ENCODE assay signal across 1 cellular context in the genomic region with DNA sequence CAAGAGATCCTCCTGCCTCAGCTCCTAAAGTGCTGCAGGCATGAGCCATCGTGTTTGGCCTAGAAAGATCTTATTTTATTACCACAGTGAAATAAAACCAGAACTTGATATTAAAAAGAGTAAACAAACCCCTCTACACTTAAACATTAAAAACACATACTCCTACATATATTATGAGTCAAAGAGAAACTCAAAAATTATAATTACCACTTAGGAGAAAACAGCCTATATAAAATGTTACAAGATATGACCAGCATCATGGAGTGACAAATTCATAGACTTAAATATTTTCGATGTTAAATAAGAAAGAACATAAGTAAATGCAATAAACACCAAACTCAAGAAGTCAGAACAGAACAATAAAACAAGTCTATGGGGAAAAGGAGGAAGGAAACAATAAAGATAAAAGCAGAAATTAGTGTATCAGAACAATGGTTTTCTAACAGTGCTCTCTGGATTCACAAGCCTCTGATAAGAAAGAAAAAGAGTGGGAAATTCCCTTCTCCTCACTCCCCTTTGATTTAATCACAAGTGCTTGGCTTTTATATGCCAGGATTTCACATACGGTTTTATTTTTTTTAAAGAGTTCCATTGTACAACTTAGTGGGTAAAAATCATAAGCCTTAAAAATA.
TF ChIP-seq lines count a peak whose summit lies in the region.

No MANE protein-coding gene starts in this region.

TF ChIP-seq in endothelial cell of umbilical vein, 7 proteins besides CTCF, POLR2A, EP300 and RAD21 (continued from another document):
- TF ChIP-seq FOS (IDR thresholded peaks at IDR 0.05; ENCODE audit: borderline replicate concordance, insufficient read depth, low read length) (peak; percentile 12), GATA2 (IDR thresholded peaks at IDR 0.05; ENCODE audit: insufficient read depth, insufficient read length, low read depth, low read length) (peak; percentile 82), EZH2 (IDR thresholded peaks at IDR 0.05; ENCODE audit: borderline replicate concordance, low read depth, low read length, severe bottlenecking) (no peak), JUN (IDR thresholded peaks at IDR 0.05; ENCODE audit: borderline replicate concordance, insufficient read depth, insufficient read length, low read depth) (peak; percentile 37)
